16 cellular contexts compared by ENCODE assay signal in genomic region chr12:91633734-91634357, GRCh38.
"Had no signal": no experiment of that assay in that cellular context is flagged by ENCODE, and none has a peak within 500 bp of the region (broad histone marks: within the 10 kb centered on the region; RNA-seq: fewer than 3 reads in every experiment).

No MANE protein-coding gene starts in this region.

- H3K4me3 ChIP-seq: cardiac muscle cell, gastroesophageal sphincter, lung, neural progenitor cell, pancreas, SK-N-MC, stomach, thoracic aorta had no signal

- H3K27ac ChIP-seq: cardiac muscle cell, gastroesophageal sphincter, neural progenitor cell, pancreas, SK-N-MC, stomach, thoracic aorta had no signal

- H3K27me3 ChIP-seq: cardiac muscle cell, gastroesophageal sphincter, heart right ventricle, neural progenitor cell, pancreas, stomach had no signal

- H3K4me1 ChIP-seq: gastroesophageal sphincter, neural progenitor cell, pancreas, stomach had no signal

- H3K36me3 ChIP-seq: cardiac muscle cell, gastroesophageal sphincter, heart right ventricle, pancreas, stomach, thoracic aorta had no signal

- H2AFZ ChIP-seq: neural progenitor cell had no signal

- DNase-seq: activated CD4-positive, alpha-beta T cell treated with anti-CD3 and anti-CD28 coated beads, Interleukin-2, amount 50 U/mL, for 1 hour; erythroblast; heart right ventricle; naive B cell; stimulated activated CD4-positive, alpha-beta T cell treated with anti-CD3 and anti-CD28 coated beads, Interleukin-2, amount 100 ng/mL, for 48 hours; stomach; T-helper 9 cell had no signal

- H3K4me2 ChIP-seq: neural progenitor cell had no signal

- H3K9me3 ChIP-seq: gastroesophageal sphincter, pancreas, thoracic aorta had no signal

- FAIRE-seq: pancreas, urothelium cell line had no signal

- ATAC-seq: activated CD4-positive, CD25-positive, alpha-beta regulatory T cell treated with anti-CD3 and anti-CD28 coated beads, Interleukin-2, amount 50 U/mL, for 24 hours; gastroesophageal sphincter; heart right ventricle had no signal

- H3K9ac ChIP-seq: neural progenitor cell had no signal
